ENCODE assay signal across 9 cellular contexts in genomic region chr1:93692983-93693591, GRCh38. TPM values are rescaled to one million over a fixed set of nuclear protein-coding genes. Genes with fewer than 3 reads are reported as not detected.
A peak's percentile ranks its signal among the peaks of the same experiment; 100 is the strongest.
DNase-seq lines count a peak whose midpoint lies in the region; ATAC-seq and TF ChIP-seq lines count a peak whose summit lies in the region.
"Had no signal": no experiment of that assay in that cellular context is flagged by ENCODE, and none has a peak within 500 bp of the region (broad histone marks: within the 10 kb centered on the region; RNA-seq: fewer than 3 reads in every experiment).

No MANE protein-coding gene starts in this region.

- no peak overlapping the region for H2BK5ac ChIP-seq in H9 (ENCODE audit: insufficient read length, low read length)

- H3K4me1 Mint-ChIP-seq in activated naive CD8-positive, alpha-beta T cell treated with anti-CD3 and anti-CD28 coated beads, Interleukin-2, amount 10 ng/mL, durations not matched to agents 7 days and 5 days: peaks cover 10% of the 10 kb centered on the region
- H3K4me1 Mint-ChIP-seq in naive B cell: peaks cover 8 to 31% (median 22%) of the 10 kb centered on the region in 3 donors
- H3K4me1 Mint-ChIP-seq in H9: peaks cover 18 to 21% of the 10 kb centered on the region in 2 experiments

- TF ChIP-seq POLR2A in transverse colon (IDR thresholded peaks at IDR 0.05): no peak

- no peak overlapping the region for H4K8ac ChIP-seq in H9 (replicated peaks; ENCODE audit: insufficient read length, low read depth, low read length)

- H3K23me2 ChIP-seq in H9 (ENCODE audit: insufficient read length, low read depth, low read length, poor library complexity, severe bottlenecking): no peaks in the 10 kb centered on the region

- H3K27ac Mint-ChIP-seq in activated naive CD8-positive, alpha-beta T cell treated with anti-CD3 and anti-CD28 coated beads, Interleukin-2, amount 10 ng/mL, durations not matched to agents 7 days and 5 days: peak overlapping the region; percentile 58
- H3K27ac Mint-ChIP-seq in naive B cell (peak overlapping the region in 5 of 6 donors; percentile 18 to 90 (median 78)), H9 (no peak overlapping the region)

- H3K9me3 ChIP-seq in H9 (ENCODE audit: control insufficient read depth, low read depth, low read length): no peaks in the 10 kb centered on the region
- H3K9me3 ChIP-seq in transverse colon: no peaks in the 10 kb centered on the region

- no peak overlapping the region for H4K91ac ChIP-seq in H9 (ENCODE audit: insufficient read length, low read depth, low read length)

- intact Hi-C loops in transverse colon (cut with DNase I; ENCODE audit: low total_unique reads): no loop called here

- no peak overlapping the region for H3K4me3 Mint-ChIP-seq in activated naive CD8-positive, alpha-beta T cell treated with anti-CD3 and anti-CD28 coated beads, Interleukin-2, amount 10 ng/mL, durations not matched to agents 7 days and 5 days
- H3K4me3 Mint-ChIP-seq in naive B cell (peak overlapping the region in 6 of 8 donors; percentile 50 to 85 (median 62)), H9 (no peak overlapping the region)
- H3K4me3 Mint-ChIP-seq: neural crest cell had no signal

- no peaks in the 10 kb centered on the region for H3K79me1 ChIP-seq in H9 (ENCODE audit: insufficient read depth, low read depth, low read length, poor library complexity, severe bottlenecking)

- DNase-seq in GDM1 (lab: John Stamatoyannopoulos, UW) (peak; percentile 5), naive B cell (peak; percentile 38), GOT3 (lab: John Stamatoyannopoulos, UW) (no peak), H9 (no peak), transverse colon (no peak)
- DNase-seq in activated naive CD8-positive, alpha-beta T cell treated with anti-CD3 and anti-CD28 coated beads, Interleukin-2, amount 10 ng/mL, durations not matched to agents 7 days and 5 days: peak; percentile 37

- H3K9ac ChIP-seq in H9 (ENCODE audit: extremely low read depth, insufficient read length, low read length): no peak overlapping the region

- no peak overlapping the region for H2BK15ac ChIP-seq in H9 (ENCODE audit: low read depth, low read length)

- H3K4ac ChIP-seq in H9 (ENCODE audit: low read depth, low read length): no peak overlapping the region

- no peak overlapping the region for H3K56ac ChIP-seq in H9 (ENCODE audit: insufficient read length, low read depth, low read length)

- H3K27me3 ChIP-seq in H9 (ENCODE audit: insufficient read depth, low read length) (no peaks in the 10 kb centered on the region), transverse colon (no peaks in the 10 kb centered on the region)

- H3K27ac ChIP-seq in H9 (ENCODE audit: insufficient read length, low read depth, low read length) (no peak overlapping the region), transverse colon (no peak overlapping the region)

- POLR2A ChIA-PET in activated naive CD8-positive, alpha-beta T cell treated with anti-CD3 and anti-CD28 coated beads, Interleukin-2, amount 10 ng/mL, durations not matched to agents 7 days and 5 days (lab: Charles Lee): no interaction called here

- in situ Hi-C loops in transverse colon (cut with MboI; ENCODE audit: low pct_ligation_motif_present in 1 of 4, low pct_unique_long_range_greater_than_20kb in 1 of 4, low sequenced_read_pairs in 3 of 4): no loop called here

- no peaks in the 10 kb centered on the region for H3K36me3 Mint-ChIP-seq in activated naive CD8-positive, alpha-beta T cell treated with anti-CD3 and anti-CD28 coated beads, Interleukin-2, amount 10 ng/mL, durations not matched to agents 7 days and 5 days
- H3K36me3 Mint-ChIP-seq in naive B cell: no peaks in the 10 kb centered on the region
- no peaks in the 10 kb centered on the region for H3K36me3 Mint-ChIP-seq in H9 (ENCODE audit: insufficient read depth in 1 of 3, low read depth in 3 of 3)

- H4K20me1 ChIP-seq in H9 (ENCODE audit: control insufficient read depth, insufficient read depth, insufficient read length): no peaks in the 10 kb centered on the region

- H3K4me2 ChIP-seq in H9 (ENCODE audit: insufficient read depth, insufficient read length, low read length): no peak overlapping the region

- no peak overlapping the region for H3K18ac ChIP-seq in H9 (ENCODE audit: insufficient read length, low read depth, low read length)

- no peak overlapping the region for H3K4me3 ChIP-seq in transverse colon

- TF ChIP-seq CTCF in H9 (conservative IDR thresholded peaks at IDR 0.05) (no peak), transverse colon (IDR thresholded peaks at IDR 0.05) (no peak)

- no peaks in the 10 kb centered on the region for H3K79me2 ChIP-seq in H9 (ENCODE audit: insufficient read depth, low read length)

- H3K9me3 Mint-ChIP-seq in activated naive CD8-positive, alpha-beta T cell treated with anti-CD3 and anti-CD28 coated beads, Interleukin-2, amount 10 ng/mL, durations not matched to agents 7 days and 5 days: no peaks in the 10 kb centered on the region
- H3K9me3 Mint-ChIP-seq in naive B cell (no peaks in the 10 kb centered on the region), H9 (no peaks in the 10 kb centered on the region)
- H3K9me3 Mint-ChIP-seq: neural crest cell had no signal

- H3T11ph ChIP-seq in H9 (ENCODE audit: low read length): no peak overlapping the region

- H3K27me3 Mint-ChIP-seq in activated naive CD8-positive, alpha-beta T cell treated with anti-CD3 and anti-CD28 coated beads, Interleukin-2, amount 10 ng/mL, durations not matched to agents 7 days and 5 days: peaks cover 7% of the 10 kb centered on the region
- H3K27me3 Mint-ChIP-seq in naive B cell (no peaks in the 10 kb centered on the region), H9 (ENCODE audit: low read depth) (peaks cover 1% of the 10 kb centered on the region; the same call in 1 of the 2 replicates)

- ATAC-seq in GM21390 (IDR thresholded peaks at IDR 0.05; ENCODE audit: unreplicated experiment) (peak; percentile 72), HG03571 (IDR thresholded peaks at IDR 0.05; ENCODE audit: unreplicated experiment) (peak; percentile 79), naive B cell (ENCODE audit: low read depth in 2 of 2) (peak; percentile 72 to 80)
- peak; percentile 95 for ATAC-seq in activated naive CD8-positive, alpha-beta T cell treated with anti-CD3 and anti-CD28 coated beads, Interleukin-2, amount 10 ng/mL, durations not matched to agents 7 days and 5 days (ENCODE audit: low read depth)

- H2BK20ac ChIP-seq in H9 (ENCODE audit: low read depth, low read length, poor library complexity, severe bottlenecking): no peak overlapping the region

- H2AFZ ChIP-seq in H9 (ENCODE audit: low read length): no peak overlapping the region

- no peak for TF ChIP-seq EP300 in transverse colon (IDR thresholded peaks at IDR 0.05; ENCODE audit: low read depth)

- no peak overlapping the region for H4K5ac ChIP-seq in H9 (ENCODE audit: insufficient read length, low read depth, low read length)

- no peaks in the 10 kb centered on the region for H3K36me3 ChIP-seq in transverse colon

- H3K4me1 ChIP-seq in H9 (ENCODE audit: insufficient read depth, low read length) (0 out of 2 replicates have a peak, but pooled peaks cover 2% of the 10 kb centered on the region), transverse colon (peaks cover 5 to 12% (median 9%) of the 10 kb centered on the region in 4 donors)

- no peak overlapping the region for H2AK5ac ChIP-seq in H9 (ENCODE audit: insufficient read length, low read length)

- no CpG with 5 or more reads among the region's 7 CpGs for WGBS in H9 (ENCODE audit: extremely low coverage, insufficient read length, low lambda C conversion rate)
- 42 to 67% methylated on average over 1 to 7 of the region's 7 CpGs for WGBS in transverse colon (ENCODE audit: low coverage in 1 of 2), 2 donors

- H2BK12ac ChIP-seq in H9 (ENCODE audit: insufficient read length, low read depth, low read length): no peak overlapping the region

- H3K23ac ChIP-seq in H9 (ENCODE audit: insufficient read length, low read depth, low read length): no peak overlapping the region

- H2BK120ac ChIP-seq in H9 (ENCODE audit: low read depth, low read length, poor library complexity, severe bottlenecking): no peak overlapping the region

- H3K14ac ChIP-seq in H9 (ENCODE audit: insufficient read depth, low read length): no peak overlapping the region

RNA-seq across cellular contexts. Expression of gene BCAR3, which starts 11.4 kb away (rescaled TPM):
- total RNA-seq in activated naive CD8-positive, alpha-beta T cell treated with anti-CD3 and anti-CD28 coated beads, Interleukin-2, amount 10 ng/mL, durations not matched to agents 7 days and 5 days: under 1 TPM; 0.71 to 0.91 TPM
- polyA plus RNA-seq in naive B cell (ENCODE audit: low read depth in 6 of 6): 1 to 10 TPM in 4 of 6 donors, under 1 TPM in 1, not detected in 1; 0.73 to 3.2 (median 1.7) TPM
- total RNA-seq in H9 (2021) (4.9 and 5.6 TPM in 2 replicates), transverse colon (10 to 100 TPM; 12.3 to 71.7 (median 40.5) TPM)

Comparison
In these comparisons a context has a peak if more than half of its experiments do, and no peak if none do; other contexts are left out.
1. DNase-seq: peak in GDM1 (single experiment), activated naive CD8-positive, alpha-beta T cell treated with anti-CD3 and anti-CD28 coated beads, Interleukin-2, amount 10 ng/mL, durations not matched to agents 7 days and 5 days (single experiment) and naive B cell (single experiment); none in GOT3 (single experiment), H9 (single experiment) and transverse colon (single experiment).
2. H3K27ac Mint-ChIP-seq: peak in activated naive CD8-positive, alpha-beta T cell treated with anti-CD3 and anti-CD28 coated beads, Interleukin-2, amount 10 ng/mL, durations not matched to agents 7 days and 5 days (single experiment) and naive B cell (5 of 6); none in H9 (0 of 3).
3. H3K4me3 Mint-ChIP-seq: peak in naive B cell (6 of 8); none in activated naive CD8-positive, alpha-beta T cell treated with anti-CD3 and anti-CD28 coated beads, Interleukin-2, amount 10 ng/mL, durations not matched to agents 7 days and 5 days (single experiment) and H9 (0 of 2).
4. Peak in every context shown above with its lines, with median percentiles within 50 percentile points of each other: ATAC-seq.